ENCODE assay signal across 12 cellular contexts in the genomic region with DNA sequence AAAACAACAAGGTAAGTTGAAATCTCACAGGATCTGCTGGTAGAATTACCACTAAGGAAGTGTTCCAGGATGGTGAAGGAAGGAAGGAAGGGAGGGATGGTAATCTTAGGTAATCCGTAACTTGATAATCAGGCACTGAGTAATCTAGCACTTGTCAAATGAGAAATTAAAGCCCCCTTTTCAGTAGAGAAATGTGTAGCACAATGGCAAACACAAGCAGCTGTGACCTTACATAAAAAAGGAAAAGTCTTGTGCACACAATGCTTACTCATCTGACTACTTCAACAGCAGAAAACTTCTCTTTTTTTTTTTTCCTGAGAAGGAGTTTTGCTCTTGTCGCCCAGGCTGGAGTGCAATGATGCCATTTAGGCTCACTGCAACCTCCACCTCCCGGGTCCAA. TPM values are rescaled to one million over a fixed set of nuclear protein-coding genes. Genes with fewer than 3 reads are reported as not detected.
DNase-seq lines count a peak whose midpoint lies in the region; ATAC-seq and TF ChIP-seq lines count a peak whose summit lies in the region.
"Had no signal": no experiment of that assay in that cellular context is flagged by ENCODE, and none has a peak within 500 bp of the region (broad histone marks: within the 10 kb centered on the region; RNA-seq: fewer than 3 reads in every experiment).

No MANE protein-coding gene starts in this region.

- DNase-seq in DMS53 (lab: John Stamatoyannopoulos, UW) = peak; percentile 75
- DNase-seq in GM20000 (ENCODE audit: low spot score) = peak; percentile 45
- DNase-seq in SIG-M5 treated with dmso at 0.1 percent for 504 hours (lab: John Stamatoyannopoulos, UW; ENCODE audit: unreplicated experiment) = peak; percentile 68
- peak; percentile 21 for DNase-seq in fibroblast of pulmonary artery (ENCODE audit: low read depth)
- DNase-seq in sciatic nerve (ENCODE audit: low spot score) = no peak
- DNase-seq in iPS-NIHi7 (ENCODE audit: extremely low spot score) = no peak
- DNase-seq in tibial artery = no peak
- DNase-seq: NCI-H69, substantia nigra had no signal

- no peaks in the 10 kb centered on the region for H3K36me3 ChIP-seq in tibial artery

- ATAC-seq in sciatic nerve = no peak
- no peak for ATAC-seq in HG03196 (IDR thresholded peaks at IDR 0.05; ENCODE audit: unreplicated experiment)

- H3K27ac ChIP-seq in tibial artery = no peak overlapping the region
- H3K27ac ChIP-seq: C4-2B had no signal

- intact Hi-C loops in sciatic nerve (cut with DNase I) = no loop called here
- intact Hi-C loops in tibial artery (cut with DNase I; ENCODE audit: low total_unique reads) = no loop called here

- no peak overlapping the region for H3K4me3 ChIP-seq in fibroblast of pulmonary artery (replicated peaks; ENCODE audit: low read depth, low read length)
- H3K4me3 ChIP-seq in tibial artery = no peak overlapping the region

- no peaks in the 10 kb centered on the region for H3K27me3 ChIP-seq in tibial artery

- TF ChIP-seq CTCF in GM20000 (IDR thresholded peaks at IDR 0.05; ENCODE audit: extremely low read depth, missing control alignments) (no peak), fibroblast of pulmonary artery (IDR thresholded peaks at IDR 0.05; ENCODE audit: low read length, missing control alignments) (no peak), tibial artery (IDR thresholded peaks at IDR 0.05) (no peak)

- H3K9me3 ChIP-seq in tibial artery = no peaks in the 10 kb centered on the region

- H3K4me1 ChIP-seq in tibial artery = peaks cover 0 to 16% (median 2%) of the 10 kb centered on the region in 4 donors

RNA-seq across cellular contexts. Expression of a gene that starts 6.1 kb away (rescaled TPM):
- 0.18 TPM for total RNA-seq in sciatic nerve
- total RNA-seq: kidney epithelial cell had no signal

RNA-seq across cellular contexts. Expression of a gene that starts 43.1 kb away (rescaled TPM):
- total RNA-seq in sciatic nerve = 229 TPM

RNA-seq across cellular contexts. Expression of a gene that starts 57.3 kb away (rescaled TPM):
- total RNA-seq in sciatic nerve = not detected
- total RNA-seq: kidney epithelial cell had no signal

Comparison
In these comparisons a context has a peak if more than half of its experiments do, and no peak if none do; other contexts are left out.
1. DNase-seq: peak in DMS53 (single experiment), GM20000 (single experiment), SIG-M5 treated with dmso at 0.1 percent for 504 hours (single experiment) and fibroblast of pulmonary artery (single experiment); none in sciatic nerve (single experiment), iPS-NIHi7 (single experiment) and tibial artery (0 of 2).